Comparison of ENCODE assay signal across 9 cellular contexts in the genomic region with DNA sequence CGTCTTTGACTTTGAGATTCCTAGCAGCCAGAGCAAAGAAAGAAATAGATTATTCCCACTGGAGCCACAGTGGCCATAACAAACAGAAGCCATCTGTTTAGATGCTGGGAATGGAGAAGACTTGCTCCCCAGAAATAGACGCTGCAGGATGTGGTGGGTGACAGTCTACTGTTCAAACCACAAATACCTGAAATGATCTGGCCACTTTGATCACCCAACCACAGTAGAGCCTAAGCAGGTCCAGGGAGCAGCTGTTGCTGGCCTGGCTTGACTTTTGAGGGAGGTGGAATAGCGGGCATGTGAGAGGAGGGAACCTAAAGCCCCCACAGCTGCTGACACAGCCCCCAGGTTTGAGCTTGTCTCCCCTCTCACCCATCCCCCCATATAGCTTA. TPM values are rescaled to one million over a fixed set of nuclear protein-coding genes. Genes with fewer than 3 reads are reported as not detected.
DNase-seq lines count a peak whose midpoint lies in the region; ATAC-seq and TF ChIP-seq lines count a peak whose summit lies in the region.
"Had no signal": no experiment of that assay in that cellular context is flagged by ENCODE, and none has a peak within 500 bp of the region (broad histone marks: within the 10 kb centered on the region; RNA-seq: fewer than 3 reads in every experiment).

No MANE protein-coding gene starts in this region.

- H3K9me3 Mint-ChIP-seq in stimulated activated naive CD8-positive, alpha-beta T cell treated with anti-CD3 and anti-CD28 coated beads, Interleukin-15, amount 100 ng/mL, for 72 hours = no peaks in the 10 kb centered on the region

- H3K27ac Mint-ChIP-seq in stimulated activated naive CD8-positive, alpha-beta T cell treated with anti-CD3 and anti-CD28 coated beads, Interleukin-15, amount 100 ng/mL, for 72 hours = peak overlapping the region; percentile 69 to 96

- POLR2A ChIA-PET in GM10248 (lab: Yijun Ruan, JAX) = interaction anchor here (1.0 to 2.2 kb wide), 5 partner anchors 9 to 40 kb away, joined by 3 to 16 read pairs (median 4); no protein-coding TSS in a partner anchor

- ATAC-seq in GM21515 (IDR thresholded peaks at IDR 0.05; ENCODE audit: unreplicated experiment) = peak; percentile 36
- peak; percentile 73 for ATAC-seq in stimulated activated naive CD8-positive, alpha-beta T cell treated with anti-CD3 and anti-CD28 coated beads, Interleukin-15, amount 100 ng/mL, for 72 hours

- peak overlapping the region; percentile 62 to 80 for H3K4me3 Mint-ChIP-seq in stimulated activated naive CD8-positive, alpha-beta T cell treated with anti-CD3 and anti-CD28 coated beads, Interleukin-15, amount 100 ng/mL, for 72 hours

- H3K27me3 Mint-ChIP-seq in stimulated activated naive CD8-positive, alpha-beta T cell treated with anti-CD3 and anti-CD28 coated beads, Interleukin-15, amount 100 ng/mL, for 72 hours = no peaks in the 10 kb centered on the region

- no peak for TF ChIP-seq CTCF in GM10248 (IDR thresholded peaks at IDR 0.05; ENCODE audit: control extremely low read depth, extremely low read depth, low read depth, missing control alignments)

- peaks cover 97% of the 10 kb centered on the region for H3K4me1 Mint-ChIP-seq in stimulated activated naive CD8-positive, alpha-beta T cell treated with anti-CD3 and anti-CD28 coated beads, Interleukin-15, amount 100 ng/mL, for 72 hours

- no peak overlapping the region for H3K4me3 ChIP-seq in Jurkat, Clone E6-1 (ENCODE audit: low read length)
- H3K4me3 ChIP-seq: thoracic aorta had no signal

- peak; percentile 58 for DNase-seq in GM10248 (ENCODE audit: extremely low spot score)
- DNase-seq in Jurkat, Clone E6-1 (ENCODE audit: low read depth, low spot score) = peak; percentile 63
- DNase-seq in ecto neural progenitor cell (ENCODE audit: low spot score) = peak; percentile 5
- DNase-seq in stimulated activated naive CD8-positive, alpha-beta T cell treated with anti-CD3 and anti-CD28 coated beads, Interleukin-15, amount 100 ng/mL, for 72 hours = peak in 1 of 2 donors; percentile 72
- DNase-seq in effector CD4-positive, alpha-beta T cell = no peak
- DNase-seq in NCI-H2107 treated with DMSO at 0.1 percent for 48 hours (lab: John Stamatoyannopoulos, UW; ENCODE audit: unreplicated experiment) = no peak
- no peak for DNase-seq in NCI-H526 treated with DMSO at 0.1 percent for 48 hours (lab: John Stamatoyannopoulos, UW)

- CTCF ChIA-PET in GM10248 (lab: Yijun Ruan, JAX) = interaction anchor here (1.0 to 44.4 kb wide), 10 partner anchors 10 to 86 kb away, joined by 3 to 1216 read pairs (median 5); a partner anchor contains a TSS

RNA-seq across cellular contexts. Expression of a gene that starts 38.6 kb away (rescaled TPM):
- 9.7 TPM for polyA plus RNA-seq in Jurkat, Clone E6-1 (2012; ENCODE audit: insufficient read depth, insufficient read length)

Comparison
In these comparisons a context has a peak if more than half of its experiments do, and no peak if none do; other contexts are left out.
1. DNase-seq: peak in GM10248 (single experiment), Jurkat, Clone E6-1 (single experiment) and ecto neural progenitor cell (single experiment); none in effector CD4-positive, alpha-beta T cell (single experiment), NCI-H2107 treated with DMSO at 0.1 percent for 48 hours (single experiment) and NCI-H526 treated with DMSO at 0.1 percent for 48 hours (single experiment).